In the genomic region with DNA sequence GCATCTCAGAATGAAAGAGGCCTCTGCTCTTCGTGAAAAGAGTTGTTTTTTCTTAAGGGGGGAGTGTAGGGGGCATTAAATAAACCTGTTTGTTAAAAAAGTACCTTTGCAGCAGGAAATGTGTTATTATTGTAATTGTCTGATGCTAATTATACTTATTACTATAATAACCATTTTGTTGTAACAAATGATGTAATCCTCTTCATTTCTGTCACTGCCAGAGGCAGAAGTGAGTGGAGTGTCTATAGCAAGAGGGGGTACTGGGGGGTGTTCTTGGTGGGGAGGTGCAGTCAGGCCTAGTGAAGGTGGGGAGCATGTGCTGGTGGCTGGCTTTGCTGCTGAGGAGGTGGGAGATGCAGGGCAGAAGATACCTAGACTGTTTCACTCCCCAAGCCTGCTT, we compare ENCODE assay signal across 25 cellular contexts.
"Had no signal": no experiment of that assay in that cellular context is flagged by ENCODE, and none has a peak within 500 bp of the region (broad histone marks: within the 10 kb centered on the region; RNA-seq: fewer than 3 reads in every experiment).

No MANE protein-coding gene starts in this region.

- H3K4me1 ChIP-seq: esophagus squamous epithelium, gastrocnemius medialis, left ventricle myocardium inferior, prostate gland, spleen, upper lobe of left lung had no signal

- ATAC-seq: activated T-cell treated with anti-CD3 and anti-CD28 coated beads, Interleukin-2, amount 50 U/mL, for 72 hours; gastrocnemius medialis; natural killer cell treated with Interleukin-12 subunit alpha and Interleukin-12 subunit beta and Interleukin-15 and Interleukin-18, amount 100 ng/mL, for 72 hours had no signal

- H3K4me3 Mint-ChIP-seq: activated naive CD4-positive, alpha-beta T cell treated with anti-CD3 and anti-CD28 coated beads for 36 hours; activated naive CD8-positive, alpha-beta T cell treated with anti-CD3 and anti-CD28 coated beads, Interleukin-2, amount 10 ng/mL, durations not matched to agents 7 days and 5 days; activated T-cell treated with anti-CD3 and anti-CD28 coated beads, Interleukin-2, amount 50 U/mL, for 72 hours; endodermal cell; natural killer cell treated with Interleukin-12 subunit alpha and Interleukin-12 subunit beta and Interleukin-15 and Interleukin-18, amount 100 ng/mL, for 72 hours had no signal

- DNase-seq: activated CD4-positive, alpha-beta T cell treated with anti-CD3 and anti-CD28 coated beads for 4 hours; activated CD4-positive, alpha-beta T cell treated with anti-CD3 and anti-CD28 coated beads, Interleukin-2, amount 50 U/mL, for 48 hours; activated CD4-positive, CD25-positive, alpha-beta regulatory T cell; activated CD8-positive, alpha-beta memory T cell treated with anti-CD3 and anti-CD28 coated beads, Interleukin-2, amount 50 U/mL, for 48 hours; activated effector memory CD4-positive, alpha-beta T cell treated with Interleukin-2 at 50 U/mL for 16 hours; activated naive CD4-positive, alpha-beta T cell treated with anti-CD3 and anti-CD28 coated beads for 36 hours; activated naive CD8-positive, alpha-beta T cell treated with anti-CD3 and anti-CD28 coated beads, Interleukin-2, amount 10 ng/mL, durations not matched to agents 7 days and 5 days; activated T-cell treated with anti-CD3 and anti-CD28 coated beads, Interleukin-2, amount 50 U/mL, for 72 hours; amniotic stem cell; cerebellar nuclear complex; cortex of kidney; endodermal cell; esophagus squamous epithelium; gastrocnemius medialis; hippocampal formation; left ventricle myocardium inferior; midbrain; ovary; spleen; stimulated activated CD4-positive, alpha-beta T cell treated with anti-CD3 and anti-CD28 coated beads, Interleukin-4, amount 100 ng/mL, for 1 hour; stimulated activated naive CD4-positive, alpha-beta T cell treated with Interleukin-2 at 50 U/mL for 16 hours; upper lobe of left lung had no signal

- H3K27me3 ChIP-seq: gastrocnemius medialis, ovary, upper lobe of left lung had no signal

- H3K27ac Mint-ChIP-seq: activated naive CD4-positive, alpha-beta T cell treated with anti-CD3 and anti-CD28 coated beads for 36 hours; activated naive CD8-positive, alpha-beta T cell treated with anti-CD3 and anti-CD28 coated beads, Interleukin-2, amount 10 ng/mL, durations not matched to agents 7 days and 5 days; activated T-cell treated with anti-CD3 and anti-CD28 coated beads, Interleukin-2, amount 50 U/mL, for 72 hours; endodermal cell; natural killer cell treated with Interleukin-12 subunit alpha and Interleukin-12 subunit beta and Interleukin-15 and Interleukin-18, amount 100 ng/mL, for 72 hours had no signal

- H3K4me3 ChIP-seq: esophagus squamous epithelium, gastrocnemius medialis, left ventricle myocardium inferior, ovary, prostate gland, spleen, thoracic aorta, upper lobe of left lung had no signal

- H3K4me1 Mint-ChIP-seq: activated naive CD8-positive, alpha-beta T cell treated with anti-CD3 and anti-CD28 coated beads, Interleukin-2, amount 10 ng/mL, durations not matched to agents 7 days and 5 days had no signal

- H3K36me3 Mint-ChIP-seq: activated naive CD8-positive, alpha-beta T cell treated with anti-CD3 and anti-CD28 coated beads, Interleukin-2, amount 10 ng/mL, durations not matched to agents 7 days and 5 days; natural killer cell treated with Interleukin-12 subunit alpha and Interleukin-12 subunit beta and Interleukin-15 and Interleukin-18, amount 100 ng/mL, for 72 hours had no signal

- H3K36me3 ChIP-seq: esophagus squamous epithelium, gastrocnemius medialis, left ventricle myocardium inferior, ovary, prostate gland, spleen, thoracic aorta, upper lobe of left lung had no signal

- H3K9me3 ChIP-seq: esophagus squamous epithelium, gastrocnemius medialis, left ventricle myocardium inferior, ovary, prostate gland, spleen, thoracic aorta, upper lobe of left lung had no signal

- H3K27ac ChIP-seq: esophagus squamous epithelium, gastrocnemius medialis, left ventricle myocardium inferior, ovary, prostate gland, spleen, thoracic aorta, upper lobe of left lung had no signal

- H3K9me3 Mint-ChIP-seq: activated naive CD4-positive, alpha-beta T cell treated with anti-CD3 and anti-CD28 coated beads for 36 hours; activated naive CD8-positive, alpha-beta T cell treated with anti-CD3 and anti-CD28 coated beads, Interleukin-2, amount 10 ng/mL, durations not matched to agents 7 days and 5 days; activated T-cell treated with anti-CD3 and anti-CD28 coated beads, Interleukin-2, amount 50 U/mL, for 72 hours; endodermal cell; natural killer cell treated with Interleukin-12 subunit alpha and Interleukin-12 subunit beta and Interleukin-15 and Interleukin-18, amount 100 ng/mL, for 72 hours had no signal
